10 cellular contexts compared by ENCODE assay signal in genomic region chr6:89353702-89354392, GRCh38. TPM values are rescaled to one million over a fixed set of nuclear protein-coding genes. Genes with fewer than 3 reads are reported as not detected.
DNase-seq lines count a peak whose midpoint lies in the region; ATAC-seq, FAIRE-seq and TF ChIP-seq lines count a peak whose summit lies in the region.
"Had no signal": no experiment of that assay in that cellular context is flagged by ENCODE, and none has a peak within 500 bp of the region (broad histone marks: within the 10 kb centered on the region; RNA-seq: fewer than 3 reads in every experiment).

No MANE protein-coding gene starts in this region.

- POLR2A ChIA-PET in GM12878 (lab: Charles Lee), result interaction anchor here (0.8 to 4.3 kb wide), 5 partner anchors 11 to 56 kb away, joined by 3 to 21 read pairs (median 13); no protein-coding TSS in a partner anchor

- no peaks in the 10 kb centered on the region for H3K36me3 ChIP-seq in heart left ventricle
- 0 out of 4 replicates have a peak, but pooled peaks cover 0 to 5% of the 10 kb centered on the region in 2 experiments for H3K36me3 ChIP-seq in GM12878 (ENCODE audit: control insufficient read depth in 2 of 2, insufficient read depth in 2 of 2, low read length in 1 of 2)
- H3K36me3 ChIP-seq in transverse colon, result no peaks in the 10 kb centered on the region
- no peaks in the 10 kb centered on the region for H3K36me3 ChIP-seq in kidney (ENCODE audit: control insufficient read depth in 1 of 2, insufficient read depth in 2 of 2, low read length in 2 of 2)
- H3K36me3 ChIP-seq: cardiac muscle cell had no signal

- H3K27me3 ChIP-seq in heart left ventricle (no peaks in the 10 kb centered on the region), GM12878 (replicated peaks in 1 of 2; ENCODE audit: control insufficient read depth in 2 of 2, insufficient read depth in 2 of 2, low read length in 1 of 2) (no peaks in the 10 kb centered on the region), transverse colon (no peaks in the 10 kb centered on the region)
- H3K27me3 ChIP-seq: cardiac muscle cell had no signal

- H3K9me3 ChIP-seq in heart left ventricle (no peaks in the 10 kb centered on the region), GM12878 (replicated peaks; ENCODE audit: control insufficient read depth, insufficient read depth, low read length) (no peaks in the 10 kb centered on the region; the same call in 2 of the 3 replicates), transverse colon (no peaks in the 10 kb centered on the region), kidney (ENCODE audit: control insufficient read depth in 1 of 2, low read length in 2 of 2) (no peaks in the 10 kb centered on the region)

- TF ChIP-seq EP300 in GM12878 (IDR thresholded peaks at IDR 0.05; ENCODE audit: borderline replicate concordance in 1 of 2, control insufficient read depth in 1 of 2, low read depth in 2 of 2, low read length in 2 of 2) (no peak), transverse colon (IDR thresholded peaks at IDR 0.05; ENCODE audit: low read depth) (no peak)

- 83 to 89% (median 86%) methylated on average over 2 of the region's 2 CpGs for WGBS in heart left ventricle, 4 donors
- WGBS in GM12878 (ENCODE audit: insufficient coverage, insufficient replicate concordance, low lambda C conversion rate, missing lambda C conversion rate), result 0% methylated on average over 2 of the region's 2 CpGs
- 61 to 77% methylated on average over 2 of the region's 2 CpGs for WGBS in transverse colon (ENCODE audit: low coverage in 1 of 2), 2 donors

- H3K27ac ChIP-seq in heart left ventricle (peak overlapping the region in 7 of 12 donors; percentile 9 to 99 (median 98)), GM12878 (ENCODE audit: control insufficient read depth, insufficient read depth) (peak overlapping the region; percentile 97), transverse colon (peak overlapping the region; percentile 96 to 99 (median 99)), kidney (ENCODE audit: low read depth in 2 of 2, low read length in 2 of 2) (no peak overlapping the region)

- H2AFZ ChIP-seq in GM12878 (ENCODE audit: control insufficient read depth, low read depth, low read length), result no peak overlapping the region; the same call in 1 of the 2 replicates

- SMC1A ChIA-PET in GM12878 (lab: Charles Lee; ENCODE audit: uncharacterized antibody, unreplicated experiment), result interaction anchor here (1.6 to 12.6 kb wide), 6 partner anchors 10 to 273 kb away, joined by 5 to 252 read pairs (median 13); partner anchors contain the start of gene PNRC1

- no peak for FAIRE-seq in GM12878 (lab: Jason Lieb, UNC)
- no peak for FAIRE-seq in kidney (lab: Jason Lieb, UNC)

- H3K9ac ChIP-seq in GM12878 (ENCODE audit: control insufficient read depth, insufficient read depth, low read length) (peak overlapping the region; percentile 99), kidney (ENCODE audit: low read length in 2 of 2) (peak overlapping the region in 1 of 2 donors; percentile 4)

- intact Hi-C loops in heart left ventricle (cut with DNase I) (loop anchor here in 8 of 10 donors (2.0 to 10.0 kb wide), 4 partner anchors 41 to 272 kb away; partner anchors contain the start of gene PNRC1 (in 3 of the 8)), left ventricle myocardium superior (cut with micrococcal nuclease) (no loop called here), GM12878 (cut with micrococcal nuclease; ENCODE audit: unreplicated experiment) (loop anchor here (5.0 to 10.0 kb wide), 4 partner anchors 72 to 461 kb away; partner anchors contain the start of genes MDN1 and PM20D2), transverse colon (cut with DNase I; ENCODE audit: low total_unique reads) (no loop called here), kidney (cut with DNase I) (no loop called here)

- RAD21 ChIA-PET in GM12878 (lab: Charles Lee; ENCODE audit: unreplicated experiment), result interaction anchor here (1.0 to 12.7 kb wide), 4 partner anchors 10 to 208 kb away, joined by 3 to 187 read pairs (median 18); partner anchors contain the start of gene PM20D2

- DNase-seq in heart left ventricle (no peak), left ventricle myocardium superior (no peak), NCI-H2029 treated with DMSO at 0.1 percent for 48 hours (lab: John Stamatoyannopoulos, UW) (peak; percentile 61), GM12878 (ENCODE audit: low read depth, low spot score) (no peak), transverse colon (no peak), GDM1 (lab: John Stamatoyannopoulos, UW) (no peak), C1 segment of cervical spinal cord (lab: John Stamatoyannopoulos, UW) (no peak), kidney (no peak)
- DNase-seq: trophoblast cell had no signal

- in situ Hi-C loops in GM12878 (cut with MboI) (no loop called here), transverse colon (cut with MboI; ENCODE audit: low pct_ligation_motif_present in 1 of 4, low pct_unique_long_range_greater_than_20kb in 1 of 4, low sequenced_read_pairs in 3 of 4) (loop anchor here in 3 of 4 donors (10.0 to 25.0 kb wide), 3 partner anchors 242 to 367 kb away; partner anchors contain the start of genes PNRC1 (in 1 of the 3) and SRSF12 (in 1 of the 3))

- H3K4me1 ChIP-seq in heart left ventricle (peaks cover 0 to 49% (median 24%) of the 10 kb centered on the region in 12 donors), GM12878 (ENCODE audit: control insufficient read depth, insufficient read depth, low read length) (peaks cover 54% of the 10 kb centered on the region), transverse colon (peaks cover 4 to 36% (median 26%) of the 10 kb centered on the region in 4 donors), kidney (ENCODE audit: control insufficient read depth in 1 of 2, insufficient read depth in 1 of 2, low read depth in 1 of 2, low read length in 2 of 2) (peaks cover 6 to 7% of the 10 kb centered on the region in 2 donors)

- H3K4me3 ChIP-seq in heart left ventricle, result peak overlapping the region in 5 of 12 donors; percentile 76 to 99 (median 87)
- H3K4me3 ChIP-seq in GM12878, result peak overlapping the region; percentile 98
- H3K4me3 ChIP-seq in transverse colon, result no peak overlapping the region
- peak overlapping the region in 1 of 2 donors; percentile 96 for H3K4me3 ChIP-seq in kidney (ENCODE audit: low read length in 2 of 2)

- no peak for TF ChIP-seq POLR2A in heart left ventricle (IDR thresholded peaks at IDR 0.05)
- peak; percentile 37; the same call in 1 of the 2 replicates for TF ChIP-seq POLR2A in GM12878 (IDR thresholded peaks at IDR 0.05; ENCODE audit: low read depth, low read length)
- no peak for TF ChIP-seq POLR2A in transverse colon (IDR thresholded peaks at IDR 0.05)

- peak overlapping the region; percentile 91 for H3K4me2 ChIP-seq in GM12878 (ENCODE audit: control insufficient read depth, insufficient read depth)

- H4K20me1 ChIP-seq in GM12878 (ENCODE audit: control insufficient read depth, insufficient read depth), result no peaks in the 10 kb centered on the region; the same call in 1 of the 2 replicates

- ATAC-seq in heart left ventricle (no peak), left ventricle myocardium superior (no peak), GM12878 (peak; percentile 24)

- no peak for TF ChIP-seq RAD21 in GM12878 (IDR thresholded peaks at IDR 0.05; ENCODE audit: insufficient read depth, low read depth, low read length)

- TF ChIP-seq CTCF in heart left ventricle (IDR thresholded peaks at IDR 0.05), result no peak
- TF ChIP-seq CTCF in GM12878 (IDR thresholded peaks at IDR 0.05 in 2 of 3, conservative IDR thresholded peaks at IDR 0.05 in 1 of 3; ENCODE audit: control insufficient read depth in 2 of 3, extremely low read depth in 1 of 3, insufficient read depth in 1 of 3, low read depth in 3 of 3, low read length in 3 of 3), result no peak
- no peak for TF ChIP-seq CTCF in transverse colon (IDR thresholded peaks at IDR 0.05)
- TF ChIP-seq CTCF in kidney (IDR thresholded peaks at IDR 0.05; ENCODE audit: borderline replicate concordance, extremely low read depth, insufficient read depth), result no peak

- peaks cover 63% of the 10 kb centered on the region for H3K79me2 ChIP-seq in GM12878 (ENCODE audit: control insufficient read depth, insufficient read depth, low read length)

- no TSS peak for BruUV-seq in GM12878 (replicated peaks; lab: Mats Ljungman, UMichigan)

- CTCF ChIA-PET in GM12878 (lab: Yijun Ruan, JAX), result interaction anchor here (1.3 to 17.0 kb wide), 4 partner anchors 11 to 56 kb away, joined by 4 to 260 read pairs (median 74); no protein-coding TSS in a partner anchor

RNA-seq across cellular contexts. Expression of gene UBE2J1, which starts 1.3 kb away (rescaled TPM):
- total RNA-seq in heart left ventricle (10 to 100 TPM in 8 of 9 donors, 1 to 10 TPM in 1; 9.8 to 28.2 (median 15.2) TPM), left ventricle myocardium superior (13.6 TPM), GM12878 (2014; rRNA removed) (90.6 and 96.0 TPM in 2 replicates), GM12878 (2014; rRNA removed; fragmentation: Illumina TruSeq; extraction: Trizol) (110 and 114 TPM in 2 replicates), GM12878 (2021) (84.3 and 85.9 TPM in 2 replicates), transverse colon (10 to 100 TPM; 27.3 to 52.9 (median 38.2) TPM), kidney (47.3 TPM)
- polyA plus RNA-seq in heart left ventricle (10 to 100 TPM in 1 of 2 donors, 1 to 10 TPM in 1; 8.9 to 18.1 TPM), GM12878 (2011; rRNA removed) (89.5 and 129 TPM in 2 replicates), GM12878 (2014; fragmentation: Illumina TruSeq; extraction: Trizol) (120 and 151 TPM in 2 replicates), GM12878 (2014; fragmentation: Nextera tagmentation; extraction: Ambion mirVana) (10 to 100 TPM; 48.7 to 69.1 TPM), GM12878 (2014; rRNA removed) (68.5 and 76.8 TPM in 2 replicates), GM12878 (2016; fragmentation: Nextera tagmentation; extraction: Ambion mirVana) (100 to 1,000 TPM; 129 to 131 TPM), kidney (ENCODE audit: insufficient read depth, low read depth, low replicate concordance) (22.8 TPM)
- 36.7 and 38.5 TPM in 2 replicates for total RNA-seq in GM12878 (2013; cell fraction: nucleolus; rRNA removed)
- 65.5 TPM for polyA plus RNA-seq in GM12878 (2011; ENCODE audit: low read depth)
- 43.6 and 46.9 TPM in 2 replicates for polyA plus RNA-seq in GM12878 (2011; cell fraction: cytosol; rRNA removed)
- 22.2 and 24.3 TPM in 2 replicates for polyA plus RNA-seq in GM12878 (2011; cell fraction: nucleus; rRNA removed)
- 84.3 and 96.2 TPM in 2 replicates for polyA plus RNA-seq in GM12878 (2012)
- 59.3 and 75.9 TPM in 2 replicates for polyA minus RNA-seq in GM12878 (2011; rRNA and poly(A)+ RNA removed)
- polyA minus RNA-seq in GM12878 (2011; cell fraction: cytosol; rRNA and poly(A)+ RNA removed), result 25.3 and 30.1 TPM in 2 replicates
- 11.0 and 17.1 TPM in 2 replicates for polyA minus RNA-seq in GM12878 (2011; cell fraction: nucleus; rRNA and poly(A)+ RNA removed)

RNA-seq across cellular contexts. Expression of gene GABRR2, which starts 38.7 kb away (rescaled TPM):
- total RNA-seq in heart left ventricle (1 to 10 TPM in 1 of 9 donors, under 1 TPM in 8; 0.20 to 1.1 (median 0.31) TPM), left ventricle myocardium superior (0.52 TPM), GM12878 (2014; rRNA removed) (0.23 and 0.33 TPM in 2 replicates), GM12878 (2014; rRNA removed; fragmentation: Illumina TruSeq; extraction: Trizol) (0.31 and 0.32 TPM in 2 replicates), GM12878 (2021) (0.35 and 0.54 TPM in 2 replicates), transverse colon (1 to 10 TPM in 3 of 4 donors, not detected in 1; 1.1 to 4.3 (median 1.2) TPM), kidney (0.38 TPM)
- polyA plus RNA-seq in heart left ventricle (under 1 TPM; 0.30 to 0.46 TPM), GM12878 (2011; rRNA removed) (0.27 and 0.34 TPM in 2 replicates), GM12878 (2014; fragmentation: Illumina TruSeq; extraction: Trizol) (0.59 and 0.72 TPM in 2 replicates), GM12878 (2014; fragmentation: Nextera tagmentation; extraction: Ambion mirVana) (not detected), GM12878 (2014; rRNA removed) (0.33 and 0.62 TPM in 2 replicates), GM12878 (2016; fragmentation: Nextera tagmentation; extraction: Ambion mirVana) (under 1 TPM; 0.16 to 0.19 TPM), kidney (ENCODE audit: insufficient read depth, low read depth, low replicate concordance) (not detected)
- 2.9 and 4.1 TPM in 2 replicates for total RNA-seq in GM12878 (2013; cell fraction: nucleolus; rRNA removed)
- 0.35 TPM for polyA plus RNA-seq in GM12878 (2011; ENCODE audit: low read depth)
- polyA plus RNA-seq in GM12878 (2011; cell fraction: cytosol; rRNA removed), result 0.36 and 0.37 TPM in 2 replicates
- 4.2 and 4.3 TPM in 2 replicates for polyA plus RNA-seq in GM12878 (2011; cell fraction: nucleus; rRNA removed)
- 0.38 and 0.58 TPM in 2 replicates for polyA plus RNA-seq in GM12878 (2012)
- 0.22 and 0.26 TPM in 2 replicates for polyA minus RNA-seq in GM12878 (2011; rRNA and poly(A)+ RNA removed)
- not detected in 2 replicates for polyA minus RNA-seq in GM12878 (2011; cell fraction: cytosol; rRNA and poly(A)+ RNA removed)
- polyA minus RNA-seq in GM12878 (2011; cell fraction: nucleus; rRNA and poly(A)+ RNA removed), result 0.48 and 0.77 TPM in 2 replicates

RNA-seq across cellular contexts. Expression of gene RRAGD, which starts 58.2 kb away (rescaled TPM):
- total RNA-seq in heart left ventricle (100 to 1,000 TPM in 5 of 9 donors, 10 to 100 TPM in 4; 69.7 to 147 (median 102) TPM), left ventricle myocardium superior (160 TPM), GM12878 (2014; rRNA removed) (8.2 and 8.9 TPM in 2 replicates), GM12878 (2014; rRNA removed; fragmentation: Illumina TruSeq; extraction: Trizol) (12.9 and 13.6 TPM in 2 replicates), GM12878 (2021) (15.6 and 16.5 TPM in 2 replicates), transverse colon (1 to 10 TPM in 3 of 4 donors, under 1 TPM in 1; 0.80 to 7.0 (median 2.2) TPM), kidney (31.5 TPM)
- polyA plus RNA-seq in heart left ventricle (10 to 100 TPM; 25.8 to 40.8 TPM), GM12878 (2011; rRNA removed) (17.4 and 25.5 TPM in 2 replicates), GM12878 (2014; fragmentation: Illumina TruSeq; extraction: Trizol) (9.8 and 15.3 TPM in 2 replicates), GM12878 (2014; fragmentation: Nextera tagmentation; extraction: Ambion mirVana) (1 to 10 TPM; 4.6 to 4.8 TPM), GM12878 (2014; rRNA removed) (6.3 and 8.1 TPM in 2 replicates), GM12878 (2016; fragmentation: Nextera tagmentation; extraction: Ambion mirVana) (1 to 10 TPM; 5.6 to 8.7 TPM), kidney (ENCODE audit: insufficient read depth, low read depth, low replicate concordance) (51.6 TPM)
- 8.4 and 8.8 TPM in 2 replicates for total RNA-seq in GM12878 (2013; cell fraction: nucleolus; rRNA removed)
- polyA plus RNA-seq in GM12878 (2011; ENCODE audit: low read depth), result 34.4 TPM
- polyA plus RNA-seq in GM12878 (2011; cell fraction: cytosol; rRNA removed), result 5.4 and 5.8 TPM in 2 replicates
- polyA plus RNA-seq in GM12878 (2011; cell fraction: nucleus; rRNA removed), result 2.7 and 4.2 TPM in 2 replicates
- 41.1 and 60.7 TPM in 2 replicates for polyA plus RNA-seq in GM12878 (2012)
- polyA minus RNA-seq in GM12878 (2011; rRNA and poly(A)+ RNA removed), result 7.4 and 12.2 TPM in 2 replicates
- polyA minus RNA-seq in GM12878 (2011; cell fraction: cytosol; rRNA and poly(A)+ RNA removed), result 3.2 and 4.7 TPM in 2 replicates
- polyA minus RNA-seq in GM12878 (2011; cell fraction: nucleus; rRNA and poly(A)+ RNA removed), result 1.2 and 1.4 TPM in 2 replicates

Comparison
In these comparisons a context has a peak if more than half of its experiments do, and no peak if none do; other contexts are left out.
1. intact Hi-C loops: an anchor here in heart left ventricle (2.0 to 10.0 kb wide) and GM12878 (5.0 to 10.0 kb wide); none called in left ventricle myocardium superior, transverse colon and kidney.
2. H3K27ac ChIP-seq: peak in heart left ventricle (7 of 12), GM12878 (single experiment) and transverse colon (4 of 4); none in kidney (0 of 2).